ENCODE assay signal across 19 cellular contexts in genomic region chrX:45748443-45748842, GRCh38.
DNase-seq lines count a peak whose midpoint lies in the region; ATAC-seq and TF ChIP-seq lines count a peak whose summit lies in the region.
"Had no signal": no experiment of that assay in that cellular context is flagged by ENCODE, and none has a peak within 500 bp of the region (broad histone marks: within the 10 kb centered on the region; RNA-seq: fewer than 3 reads in every experiment).

No MANE protein-coding gene starts in this region.

- no peaks in the 10 kb centered on the region for H3K9me3 ChIP-seq in upper lobe of left lung
- H3K9me3 ChIP-seq: ascending aorta, right lobe of liver had no signal

- H3K27ac Mint-ChIP-seq in activated naive CD4-positive, alpha-beta T cell treated with anti-CD3 and anti-CD28 coated beads, Interleukin-2, amount 50 U/mL, for 24 hours: no peak overlapping the region
- H3K27ac Mint-ChIP-seq in immature natural killer cell: peak overlapping the region in 1 of 6 donors; percentile 23

- TF ChIP-seq EP300 in upper lobe of left lung (IDR thresholded peaks at IDR 0.05): no peak

- H3K36me3 ChIP-seq in upper lobe of left lung: peaks cover 0 to 19% (median 3%) of the 10 kb centered on the region in 4 donors
- H3K36me3 ChIP-seq: ascending aorta, right lobe of liver had no signal

- H3K4me1 Mint-ChIP-seq in activated naive CD4-positive, alpha-beta T cell treated with anti-CD3 and anti-CD28 coated beads, Interleukin-2, amount 50 U/mL, for 24 hours: peaks cover 26% of the 10 kb centered on the region
- H3K4me1 Mint-ChIP-seq in immature natural killer cell: peaks cover 15 to 29% of the 10 kb centered on the region in 2 donors

- peaks cover 0 to 16% (median 8%) of the 10 kb centered on the region in 4 donors for H3K4me1 ChIP-seq in upper lobe of left lung
- H3K4me1 ChIP-seq: right lobe of liver had no signal

- WGBS in upper lobe of left lung, 2 donors: 30 to 59% methylated on average over 1 of the region's 1 CpG

- TF ChIP-seq POLR2A in upper lobe of left lung (IDR thresholded peaks at IDR 0.05): no peak

- peak overlapping the region; percentile 21 to 36 (median 33) for H3K27ac ChIP-seq in upper lobe of left lung
- H3K27ac ChIP-seq: ascending aorta, right lobe of liver had no signal

- peaks cover 12% of the 10 kb centered on the region for H3K36me3 Mint-ChIP-seq in activated naive CD4-positive, alpha-beta T cell treated with anti-CD3 and anti-CD28 coated beads, Interleukin-2, amount 50 U/mL, for 24 hours
- peaks cover 5 to 10% (median 6%) of the 10 kb centered on the region in 3 donors for H3K36me3 Mint-ChIP-seq in immature natural killer cell

- H3K4me3 Mint-ChIP-seq in activated naive CD4-positive, alpha-beta T cell treated with anti-CD3 and anti-CD28 coated beads, Interleukin-2, amount 50 U/mL, for 24 hours: peak overlapping the region; percentile 33
- no peak overlapping the region for H3K4me3 Mint-ChIP-seq in immature natural killer cell

- no peak for ATAC-seq in upper lobe of left lung (ENCODE audit: low FRiP score in 2 of 2)
- ATAC-seq: GM12878, right lobe of liver had no signal

- no peak for TF ChIP-seq CTCF in upper lobe of left lung (IDR thresholded peaks at IDR 0.05)

- H3K27me3 Mint-ChIP-seq in activated naive CD4-positive, alpha-beta T cell treated with anti-CD3 and anti-CD28 coated beads, Interleukin-2, amount 50 U/mL, for 24 hours: no peaks in the 10 kb centered on the region
- H3K27me3 Mint-ChIP-seq in immature natural killer cell (ENCODE audit: low read depth in 3 of 3): peaks cover 0 to 4% (median 0%) of the 10 kb centered on the region in 3 donors

- DNase-seq in activated naive CD4-positive, alpha-beta T cell treated with anti-CD3 and anti-CD28 coated beads, Interleukin-2, amount 50 U/mL, for 16 hours: no peak
- DNase-seq in OCI-M1 (lab: John Stamatoyannopoulos, UW): peak; percentile 15
- DNase-seq in fibroblast of peridontal ligament (ENCODE audit: extremely low read depth): peak; percentile 17
- no peak for DNase-seq in upper lobe of left lung
- no peak for DNase-seq in GM03348 (ENCODE audit: low spot score)
- no peak for DNase-seq in immature natural killer cell
- no peak for DNase-seq in stimulated activated CD4-positive, alpha-beta T cell treated with anti-CD3 and anti-CD28 coated beads, Interleukin-4, amount 100 ng/mL, for 1 hour
- DNase-seq: activated CD4-positive, alpha-beta T cell treated with anti-CD3 and anti-CD28 coated beads for 4 hours; activated effector memory CD4-positive, alpha-beta T cell treated with anti-CD3 and anti-CD28 coated beads, Interleukin-2, amount 50 U/mL, for 16 hours; cortex of kidney; erythroblast; glutamatergic neuron; NCI-H1092 treated with DMSO at 0.1 percent for 48 hours; NCI-H2171; right lobe of liver; SHP77 had no signal

- H3K9me3 Mint-ChIP-seq in activated naive CD4-positive, alpha-beta T cell treated with anti-CD3 and anti-CD28 coated beads, Interleukin-2, amount 50 U/mL, for 24 hours: no peaks in the 10 kb centered on the region
- no peaks in the 10 kb centered on the region for H3K9me3 Mint-ChIP-seq in immature natural killer cell

- no peak overlapping the region for H3K4me3 ChIP-seq in upper lobe of left lung
- H3K4me3 ChIP-seq: ascending aorta, GM12878, right lobe of liver had no signal

- H3K27me3 ChIP-seq in upper lobe of left lung: no peaks in the 10 kb centered on the region
- H3K27me3 ChIP-seq: ascending aorta, right lobe of liver had no signal

Comparison
In these comparisons a context has a peak if more than half of its experiments do, and no peak if none do; other contexts are left out.
1. DNase-seq: peak in OCI-M1 (single experiment) and fibroblast of peridontal ligament (single experiment); none in activated naive CD4-positive, alpha-beta T cell treated with anti-CD3 and anti-CD28 coated beads, Interleukin-2, amount 50 U/mL, for 16 hours (single experiment), upper lobe of left lung (0 of 2), GM03348 (single experiment), immature natural killer cell (0 of 3) and stimulated activated CD4-positive, alpha-beta T cell treated with anti-CD3 and anti-CD28 coated beads, Interleukin-4, amount 100 ng/mL, for 1 hour (single experiment).